In the genomic region with DNA sequence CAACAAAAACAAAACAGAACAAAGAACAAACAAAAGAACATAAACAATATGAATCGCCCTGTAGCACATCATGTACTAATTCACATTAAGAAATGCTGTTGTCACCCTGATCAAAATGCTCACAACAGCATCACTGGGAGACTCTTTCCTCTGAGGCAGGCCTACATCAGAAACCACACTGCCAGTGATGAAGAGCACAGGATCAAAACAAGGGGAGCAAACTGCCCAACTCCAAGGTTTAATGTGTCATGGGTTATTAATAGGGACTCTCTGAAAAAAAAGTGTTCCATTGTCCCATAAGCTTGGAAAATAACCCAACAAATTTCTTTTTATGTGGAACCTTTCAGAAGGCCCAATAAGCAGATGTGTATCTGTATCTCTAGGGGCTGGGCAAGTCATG, we compare ENCODE assay signal across 17 cellular contexts.
"Had no signal": no experiment of that assay in that cellular context is flagged by ENCODE, and none has a peak within 500 bp of the region (broad histone marks: within the 10 kb centered on the region; RNA-seq: fewer than 3 reads in every experiment).

No MANE protein-coding gene starts in this region.

- H3K9me3 ChIP-seq: tibial artery, upper lobe of right lung had no signal

- H3K4me3 ChIP-seq: cardiac muscle cell, tibial artery, upper lobe of right lung had no signal

- H3K36me3 ChIP-seq: cardiac muscle cell, upper lobe of right lung had no signal

- H3K27ac ChIP-seq: tibial artery, upper lobe of right lung had no signal

- ATAC-seq: naive thymus-derived CD8-positive, alpha-beta T cell; right cardiac atrium; stimulated activated effector memory CD8-positive, alpha-beta T cell treated with anti-CD3 and anti-CD28 coated beads, Interleukin-12 subunit alpha, Interleukin-12 subunit beta, amount 100 ng/mL, for 72 hours; stimulated activated naive CD8-positive, alpha-beta T cell treated with anti-CD3 and anti-CD28 coated beads, Interleukin-15, Interleukin-2, amounts not matched to agents 100 U/mL and 50 U/mL, for 24 hours; upper lobe of right lung had no signal

- DNase-seq: cerebellar nuclear complex; dermis blood vessel endothelial cell; foreskin melanocyte; immature natural killer cell; naive thymus-derived CD8-positive, alpha-beta T cell; posterior cingulate gyrus; right cardiac atrium; stimulated activated CD4-positive, alpha-beta T cell treated with anti-CD3 and anti-CD28 coated beads, Interleukin-4, amount 100 ng/mL, for 1 hour; stimulated activated CD8-positive, alpha-beta memory T cell treated with anti-CD3 and anti-CD28 coated beads, Interleukin-4, amount 100 ng/mL, for 48 hours; stimulated activated naive CD8-positive, alpha-beta T cell treated with anti-CD3 and anti-CD28 coated beads, Interleukin-15, Interleukin-2, amounts not matched to agents 100 U/mL and 50 U/mL, for 24 hours; upper lobe of right lung had no signal

- H3K27me3 ChIP-seq: cardiac muscle cell, tibial artery, upper lobe of right lung had no signal

- H3K4me1 ChIP-seq: tibial artery had no signal

- FAIRE-seq: colon, endothelial cell of umbilical vein, keratinocyte had no signal
